14 cellular contexts compared by ENCODE assay signal in genomic region chr10:125113661-125114388, GRCh38. TPM values are rescaled to one million over a fixed set of nuclear protein-coding genes. Genes with fewer than 3 reads are reported as not detected.
DNase-seq lines count a peak whose midpoint lies in the region; ATAC-seq, FAIRE-seq and TF ChIP-seq lines count a peak whose summit lies in the region.
"Had no signal": no experiment of that assay in that cellular context is flagged by ENCODE, and none has a peak within 500 bp of the region (broad histone marks: within the 10 kb centered on the region; RNA-seq: fewer than 3 reads in every experiment).

No MANE protein-coding gene starts in this region.

- H3K36me3 ChIP-seq in right lobe of liver (no peaks in the 10 kb centered on the region), HepG2 (replicated peaks in 1 of 2; ENCODE audit: control insufficient read depth in 1 of 2, insufficient read depth in 2 of 2, low read length in 2 of 2) (no peaks in the 10 kb centered on the region)

- H3K9me3 Mint-ChIP-seq in osteocyte (ENCODE audit: unreplicated experiment), result no peaks in the 10 kb centered on the region
- H3K9me3 Mint-ChIP-seq in activated CD4-positive, alpha-beta memory T cell treated with anti-CD3 and anti-CD28 coated beads, Interleukin-2, amount 10 ng/mL, durations not matched to agents 7 days and 5 days, result no peaks in the 10 kb centered on the region
- H3K9me3 Mint-ChIP-seq: activated naive CD8-positive, alpha-beta T cell treated with anti-CD3 and anti-CD28 coated beads, Interleukin-2, amount 10 ng/mL, durations not matched to agents 7 days and 5 days had no signal

- TF ChIP-seq CTCF in right lobe of liver (IDR thresholded peaks at IDR 0.05) (no peak), HepG2 (CRISPR knock-in tag; IDR thresholded peaks at IDR 0.05) (no peak), fibroblast of villous mesenchyme (IDR thresholded peaks at IDR 0.05; ENCODE audit: insufficient read depth, low read depth, low read length) (no peak), osteocyte (IDR thresholded peaks at IDR 0.05) (no peak)

- H3K27me3 ChIP-seq in right lobe of liver, result no peaks in the 10 kb centered on the region
- H3K27me3 ChIP-seq in HepG2 (ENCODE audit: control insufficient read depth in 1 of 2, insufficient read depth in 2 of 2, low read length in 2 of 2), result peaks cover 5 to 45% of the 10 kb centered on the region in 2 experiments; a peak in 4 of 5 replicates

- CTCF ChIA-PET in HepG2 (lab: Yijun Ruan, JAX; ENCODE audit: low intra/inter-chr PET ratio, low total read pairs), result no interaction called here
- CTCF ChIA-PET in activated CD4-positive, alpha-beta memory T cell treated with anti-CD3 and anti-CD28 coated beads, Interleukin-2, amount 10 ng/mL, durations not matched to agents 7 days and 5 days (lab: Charles Lee), result no interaction called here

- POLR2A ChIA-PET in HepG2 (lab: Yijun Ruan, JAX), result no interaction called here
- POLR2A ChIA-PET in activated CD4-positive, alpha-beta memory T cell treated with anti-CD3 and anti-CD28 coated beads, Interleukin-2, amount 10 ng/mL, durations not matched to agents 7 days and 5 days (lab: Charles Lee), result no interaction called here

- H3K9ac ChIP-seq in HepG2 (ENCODE audit: insufficient read depth, low read depth, low read length), result no peak overlapping the region

- no peaks in the 10 kb centered on the region for H3K79me2 ChIP-seq in HepG2 (ENCODE audit: insufficient read depth, low read length)

- intact Hi-C loops in right lobe of liver (cut with DNase I) (no loop called here), HepG2 (cut with micrococcal nuclease; ENCODE audit: unreplicated experiment) (no loop called here)

- H3K27ac ChIP-seq in right lobe of liver (no peak overlapping the region), HepG2 (ENCODE audit: extremely low read length, insufficient read depth, low read length) (no peak overlapping the region)
- H3K27ac ChIP-seq: epithelial cell of prostate had no signal

- ATAC-seq in right lobe of liver (peak in 3 of 4 donors; percentile 25 to 26 (median 25)), HepG2 (no peak)

- peaks cover 72% of the 10 kb centered on the region for H3K4me1 Mint-ChIP-seq in osteocyte (ENCODE audit: unreplicated experiment)
- no peaks in the 10 kb centered on the region for H3K4me1 Mint-ChIP-seq in activated CD4-positive, alpha-beta memory T cell treated with anti-CD3 and anti-CD28 coated beads, Interleukin-2, amount 10 ng/mL, durations not matched to agents 7 days and 5 days
- H3K4me1 Mint-ChIP-seq: activated naive CD8-positive, alpha-beta T cell treated with anti-CD3 and anti-CD28 coated beads, Interleukin-2, amount 10 ng/mL, durations not matched to agents 7 days and 5 days had no signal

- H3K36me3 Mint-ChIP-seq in osteocyte (ENCODE audit: unreplicated experiment), result peaks cover 15% of the 10 kb centered on the region
- H3K36me3 Mint-ChIP-seq in activated CD4-positive, alpha-beta memory T cell treated with anti-CD3 and anti-CD28 coated beads, Interleukin-2, amount 10 ng/mL, durations not matched to agents 7 days and 5 days (ENCODE audit: low read depth), result no peaks in the 10 kb centered on the region
- H3K36me3 Mint-ChIP-seq: activated naive CD8-positive, alpha-beta T cell treated with anti-CD3 and anti-CD28 coated beads, Interleukin-2, amount 10 ng/mL, durations not matched to agents 7 days and 5 days had no signal

- no peak overlapping the region for H2AFZ ChIP-seq in HepG2 (ENCODE audit: low read length)

- peak overlapping the region; percentile 55 for H3K27ac Mint-ChIP-seq in osteocyte (ENCODE audit: unreplicated experiment)
- H3K27ac Mint-ChIP-seq in activated CD4-positive, alpha-beta memory T cell treated with anti-CD3 and anti-CD28 coated beads, Interleukin-2, amount 10 ng/mL, durations not matched to agents 7 days and 5 days, result no peak overlapping the region
- H3K27ac Mint-ChIP-seq: activated naive CD8-positive, alpha-beta T cell treated with anti-CD3 and anti-CD28 coated beads, Interleukin-2, amount 10 ng/mL, durations not matched to agents 7 days and 5 days had no signal

- in situ Hi-C loops in HepG2 (cut with HindIII; ENCODE audit: extremely low pct_ligation_motif_present, low pct_unique_long_range_greater_than_20kb), result no loop called here

- FAIRE-seq in HepG2 (lab: Jason Lieb, UNC), result no peak
- FAIRE-seq: A204.1, GM18507 had no signal

- no peak overlapping the region for H3K4me2 ChIP-seq in HepG2 (ENCODE audit: low read depth, low read length)

- 54% methylated on average over 17 of the region's 20 CpGs for WGBS in right lobe of liver (ENCODE audit: insufficient coverage, low coverage, low lambda C conversion rate, missing lambda C conversion rate)
- 10% methylated on average over 10 of the region's 20 CpGs for WGBS in HepG2 (ENCODE audit: low lambda C conversion rate)

- H3K4me1 ChIP-seq in right lobe of liver, result no peaks in the 10 kb centered on the region
- no peaks in the 10 kb centered on the region for H3K4me1 ChIP-seq in HepG2 (ENCODE audit: insufficient read depth, low read length)

- H3K9me3 ChIP-seq in right lobe of liver (no peaks in the 10 kb centered on the region), HepG2 (ENCODE audit: low read length) (no peaks in the 10 kb centered on the region)

- H3K4me3 Mint-ChIP-seq in osteocyte (ENCODE audit: unreplicated experiment), result no peak overlapping the region
- H3K4me3 Mint-ChIP-seq in activated CD4-positive, alpha-beta memory T cell treated with anti-CD3 and anti-CD28 coated beads, Interleukin-2, amount 10 ng/mL, durations not matched to agents 7 days and 5 days, result no peak overlapping the region
- H3K4me3 Mint-ChIP-seq: activated naive CD8-positive, alpha-beta T cell treated with anti-CD3 and anti-CD28 coated beads, Interleukin-2, amount 10 ng/mL, durations not matched to agents 7 days and 5 days had no signal

- DNase-seq in right lobe of liver (no peak), HepG2 (ENCODE audit: low spot score) (no peak), fibroblast of villous mesenchyme (ENCODE audit: low read depth) (peak; percentile 84), osteocyte (ENCODE audit: extremely low spot score, unreplicated experiment) (no peak), NCI-H2029 treated with DMSO at 0.1 percent for 48 hours (lab: John Stamatoyannopoulos, UW) (no peak), GF-D8 (lab: John Stamatoyannopoulos, UW) (no peak), Ammon's horn (ENCODE audit: low spot score) (no peak)
- no peak for DNase-seq in activated CD4-positive, alpha-beta memory T cell treated with anti-CD3 and anti-CD28 coated beads, Interleukin-2, amount 10 ng/mL, durations not matched to agents 7 days and 5 days
- DNase-seq: activated naive CD8-positive, alpha-beta T cell treated with anti-CD3 and anti-CD28 coated beads, Interleukin-2, amount 10 ng/mL, durations not matched to agents 7 days and 5 days; DMS79; NCI-H1436 treated with DMSO at 0.1 percent for 48 hours had no signal

- no peak for TF ChIP-seq POLR2A in right lobe of liver (IDR thresholded peaks at IDR 0.05)
- TF ChIP-seq POLR2A in HepG2 (IDR thresholded peaks at IDR 0.05; ENCODE audit: insufficient read depth in 1 of 2, low read depth in 2 of 2, low read length in 2 of 2), result no peak

- TF ChIP-seq EP300 in HepG2 (IDR thresholded peaks at IDR 0.05; ENCODE audit: low read depth in 2 of 2, low read length in 2 of 2) (no peak), HepG2 (CRISPR knock-in tag; IDR thresholded peaks at IDR 0.05; ENCODE audit: borderline replicate concordance) (no peak)

- no peaks in the 10 kb centered on the region for H3K27me3 Mint-ChIP-seq in osteocyte (ENCODE audit: unreplicated experiment)
- H3K27me3 Mint-ChIP-seq in activated CD4-positive, alpha-beta memory T cell treated with anti-CD3 and anti-CD28 coated beads, Interleukin-2, amount 10 ng/mL, durations not matched to agents 7 days and 5 days, result peaks cover 2% of the 10 kb centered on the region

- TF ChIP-seq RAD21 in HepG2 (CRISPR knock-in tag; IDR thresholded peaks at IDR 0.05), result no peak

- H3K4me3 ChIP-seq in right lobe of liver, result no peak overlapping the region
- H3K4me3 ChIP-seq in HepG2 (replicated peaks in 1 of 3; ENCODE audit: insufficient read depth in 1 of 3, low read depth in 2 of 3, low read length in 3 of 3), result no peak overlapping the region
- H3K4me3 ChIP-seq in fibroblast of villous mesenchyme (ENCODE audit: low read depth, low read length), result no peak overlapping the region

- no TSS peak for BruUV-seq in HepG2 (replicated peaks; lab: Mats Ljungman, UMichigan)

- H4K20me1 ChIP-seq in HepG2 (ENCODE audit: insufficient read depth, low read length), result no peaks in the 10 kb centered on the region

TF ChIP-seq in HepG2, 621 proteins besides CTCF, POLR2A, EP300 and RAD21 (continues in another document):
- no peak for TF ChIP-seq NFKB2 (CRISPR knock-in tag; IDR thresholded peaks at IDR 0.05; ENCODE audit: borderline replicate concordance)

RNA-seq across cellular contexts. Expression of gene CTBP2, which starts 46.5 kb away (rescaled TPM):
- 1 to 10 TPM; 3.2 to 8.2 (median 5.4) TPM for total RNA-seq in right lobe of liver
- total RNA-seq in HepG2 (2016; rRNA removed; fragmentation: Illumina TruSeq; extraction: Trizol), result not detected in 2 replicates
- not detected in 2 replicates for total RNA-seq in HepG2 (2016; cell fraction: cytosol; rRNA removed; fragmentation: Illumina TruSeq; extraction: Trizol; ENCODE audit: low read depth)
- not detected in 2 replicates for total RNA-seq in HepG2 (2016; cell fraction: insoluble cytoplasmic fraction; rRNA removed; fragmentation: Illumina TruSeq; extraction: Trizol)
- total RNA-seq in HepG2 (2016; cell fraction: membrane; rRNA removed; fragmentation: Illumina TruSeq; extraction: Trizol), result not detected in 2 replicates
- total RNA-seq in HepG2 (2016; cell fraction: nucleus; rRNA removed; fragmentation: Illumina TruSeq; extraction: Trizol), result not detected in 2 replicates
- polyA plus RNA-seq in HepG2 (2011; rRNA removed), result 0.08 TPM in 1 of 2 replicates, not detected in the other
- 0.04 and 0.05 TPM in 2 replicates for polyA plus RNA-seq in HepG2 (2011; cell fraction: cytosol; rRNA removed)
- polyA plus RNA-seq in HepG2 (2011; cell fraction: nucleus; rRNA removed), result 0.02 TPM in 1 of 2 replicates, not detected in the other
- polyA plus RNA-seq in HepG2 (2012), result 0.08 TPM in 2 replicates
- not detected in 2 replicates for polyA plus RNA-seq in HepG2 (2016; cell fraction: cytosol; fragmentation: Illumina TruSeq; extraction: Trizol; ENCODE audit: low read depth)
- not detected in 2 replicates for polyA plus RNA-seq in HepG2 (2016; cell fraction: insoluble cytoplasmic fraction; fragmentation: Illumina TruSeq; extraction: Trizol; ENCODE audit: low read depth)
- not detected in 2 replicates for polyA plus RNA-seq in HepG2 (2016; cell fraction: membrane; fragmentation: Illumina TruSeq; extraction: Trizol; ENCODE audit: low read depth)
- not detected in 2 replicates for polyA plus RNA-seq in HepG2 (2016; cell fraction: nucleus; fragmentation: Illumina TruSeq; extraction: Trizol; ENCODE audit: insufficient read depth, low read depth)
- 1.2 and 101 TPM in 2 replicates for polyA minus RNA-seq in HepG2 (2011; rRNA and poly(A)+ RNA removed; ENCODE audit: low replicate concordance)
- 0.49 and 0.53 TPM in 2 replicates for polyA minus RNA-seq in HepG2 (2011; cell fraction: cytosol; rRNA and poly(A)+ RNA removed)
- polyA minus RNA-seq in HepG2 (2011; cell fraction: nucleus; rRNA and poly(A)+ RNA removed), result 0.39 TPM in 1 of 2 replicates, not detected in the other
- 74.3 and 84.7 TPM in 2 replicates for total RNA-seq in fibroblast of villous mesenchyme
- total RNA-seq in osteocyte, result 125 and 127 TPM in 2 replicates
- total RNA-seq in activated CD4-positive, alpha-beta memory T cell treated with anti-CD3 and anti-CD28 coated beads, Interleukin-2, amount 10 ng/mL, durations not matched to agents 7 days and 5 days, result under 1 TPM; 0.15 to 0.43 TPM
